18 cellular contexts compared by ENCODE assay signal in genomic region chr14:88256997-88257755, GRCh38.
DNase-seq lines count a peak whose midpoint lies in the region; ATAC-seq and TF ChIP-seq lines count a peak whose summit lies in the region.
"Had no signal": no experiment of that assay in that cellular context is flagged by ENCODE, and none has a peak within 500 bp of the region (broad histone marks: within the 10 kb centered on the region; RNA-seq: fewer than 3 reads in every experiment).

No MANE protein-coding gene starts in this region.

- no peaks in the 10 kb centered on the region for H3K9me3 Mint-ChIP-seq in H9
- H3K9me3 Mint-ChIP-seq: CD8-positive, alpha-beta memory T cell had no signal

- DNase-seq in CD1c-positive myeloid dendritic cell (ENCODE audit: extremely low spot score) (peak; percentile 4), H9 (no peak), RPMI7951 (ENCODE audit: low read depth) (peak; percentile 10), posterior cingulate gyrus (no peak)
- DNase-seq: CD8-positive, alpha-beta memory T cell; DMS79; GM23248; NCI-H1436; NCI-H2029; NCI-H2171 treated with DMSO at 0.1 percent for 48 hours; NCI-H748 treated with DMSO at 0.1 percent for 48 hours; RPMI8226; SIG-M5; T-helper 2 cell had no signal

- no peak overlapping the region for H3K4me3 Mint-ChIP-seq in H9
- H3K4me3 Mint-ChIP-seq: CD8-positive, alpha-beta memory T cell had no signal

- no peaks in the 10 kb centered on the region for H4K20me1 ChIP-seq in H9 (ENCODE audit: control insufficient read depth, insufficient read depth, insufficient read length)

- H3K4me1 Mint-ChIP-seq in H9, result peaks cover 0 to 8% of the 10 kb centered on the region in 2 experiments; a peak in 2 of 4 replicates
- H3K4me1 Mint-ChIP-seq: CD8-positive, alpha-beta memory T cell had no signal

- no peak overlapping the region for H2BK12ac ChIP-seq in H9 (ENCODE audit: insufficient read length, low read depth, low read length)

- no peak overlapping the region for H3K23ac ChIP-seq in H9 (ENCODE audit: insufficient read length, low read depth, low read length)

- no peaks in the 10 kb centered on the region for H3K4me1 ChIP-seq in H9 (ENCODE audit: insufficient read depth, low read length)
- H3K4me1 ChIP-seq in esophagus (ENCODE audit: control insufficient read depth in 2 of 2, insufficient read depth in 2 of 2, low read length in 1 of 2), result peaks cover 2% of the 10 kb centered on the region in 2 donors

- H3K27me3 Mint-ChIP-seq in H9 (ENCODE audit: low read depth), result peaks cover 2% of the 10 kb centered on the region

- TF ChIP-seq CTCF in H9 (conservative IDR thresholded peaks at IDR 0.05), result no peak

- H3K27ac ChIP-seq in H9 (ENCODE audit: insufficient read length, low read depth, low read length), result no peak overlapping the region
- peak overlapping the region; percentile 8 to 11 for H3K27ac ChIP-seq in esophagus (ENCODE audit: low read depth in 2 of 2, low read length in 1 of 2)
- H3K27ac ChIP-seq: GM23248 had no signal

- H3K4ac ChIP-seq in H9 (ENCODE audit: low read depth, low read length), result no peak overlapping the region

- H2BK5ac ChIP-seq in H9 (ENCODE audit: insufficient read length, low read length), result no peak overlapping the region

- H3K27me3 ChIP-seq in H9 (ENCODE audit: insufficient read depth, low read length) (no peaks in the 10 kb centered on the region), esophagus (ENCODE audit: control insufficient read depth in 1 of 2, insufficient read depth in 2 of 2, low read length in 2 of 2) (no peaks in the 10 kb centered on the region)

- H3K4me2 ChIP-seq in H9 (ENCODE audit: insufficient read depth, insufficient read length, low read length), result no peak overlapping the region

- intact Hi-C loops in posterior cingulate gyrus (cut with DNase I), result no loop called here

- H3T11ph ChIP-seq in H9 (ENCODE audit: low read length), result no peak overlapping the region

- no peak overlapping the region for H3K56ac ChIP-seq in H9 (ENCODE audit: insufficient read length, low read depth, low read length)

- H3K36me3 Mint-ChIP-seq in H9 (ENCODE audit: insufficient read depth in 1 of 3, low read depth in 3 of 3), result no peaks in the 10 kb centered on the region
- H3K36me3 Mint-ChIP-seq: CD8-positive, alpha-beta memory T cell had no signal

- ATAC-seq in GM21576 (IDR thresholded peaks at IDR 0.05; ENCODE audit: unreplicated experiment), result no peak
- ATAC-seq in GM21786 (IDR thresholded peaks at IDR 0.05; ENCODE audit: unreplicated experiment), result no peak
- ATAC-seq: GM12878 had no signal

- H2AFZ ChIP-seq in H9 (ENCODE audit: low read length), result no peak overlapping the region
- H2AFZ ChIP-seq: GM23248 had no signal

- no peaks in the 10 kb centered on the region for H3K79me1 ChIP-seq in H9 (ENCODE audit: insufficient read depth, low read depth, low read length, poor library complexity, severe bottlenecking)

- H3K79me2 ChIP-seq in H9 (ENCODE audit: insufficient read depth, low read length), result no peaks in the 10 kb centered on the region

- no peaks in the 10 kb centered on the region for H3K9me3 ChIP-seq in H9 (ENCODE audit: control insufficient read depth, low read depth, low read length)
- H3K9me3 ChIP-seq in esophagus (ENCODE audit: control insufficient read depth in 2 of 2, insufficient read depth in 1 of 2, low read depth in 1 of 2, low read length in 1 of 2), result no peaks in the 10 kb centered on the region

- H3K14ac ChIP-seq in H9 (ENCODE audit: insufficient read depth, low read length), result no peak overlapping the region

- H4K91ac ChIP-seq in H9 (ENCODE audit: insufficient read length, low read depth, low read length), result no peak overlapping the region

- no peak overlapping the region for H4K8ac ChIP-seq in H9 (replicated peaks; ENCODE audit: insufficient read length, low read depth, low read length)

- no peak overlapping the region for H2AK5ac ChIP-seq in H9 (ENCODE audit: insufficient read length, low read length)

- H3K23me2 ChIP-seq in H9 (ENCODE audit: insufficient read length, low read depth, low read length, poor library complexity, severe bottlenecking), result no peaks in the 10 kb centered on the region

- H4K5ac ChIP-seq in H9 (ENCODE audit: insufficient read length, low read depth, low read length), result peak overlapping the region; percentile 55

- H2BK20ac ChIP-seq in H9 (ENCODE audit: low read depth, low read length, poor library complexity, severe bottlenecking), result no peak overlapping the region

- H2BK120ac ChIP-seq in H9 (ENCODE audit: low read depth, low read length, poor library complexity, severe bottlenecking), result no peak overlapping the region

- WGBS in H9 (ENCODE audit: extremely low coverage, insufficient read length, low lambda C conversion rate), result no CpG with 5 or more reads among the region's 8 CpGs
- WGBS in esophagus, 2 donors, result 39 to 53% methylated on average over 8 of the region's 8 CpGs

- no peaks in the 10 kb centered on the region for H3K36me3 ChIP-seq in esophagus (ENCODE audit: control insufficient read depth in 2 of 2, insufficient read depth in 2 of 2, low read length in 1 of 2)

- H3K4me3 ChIP-seq in esophagus (ENCODE audit: low read depth in 1 of 2, low read length in 2 of 2), result no peak overlapping the region
- H3K4me3 ChIP-seq: GM12878, GM23248 had no signal

- peak overlapping the region in 1 of 3 experiments; percentile 7; a peak in 2 of 7 replicates for H3K27ac Mint-ChIP-seq in H9
- H3K27ac Mint-ChIP-seq: CD8-positive, alpha-beta memory T cell had no signal

- no peak overlapping the region for H3K18ac ChIP-seq in H9 (ENCODE audit: insufficient read length, low read depth, low read length)

- no peak overlapping the region for H3K9ac ChIP-seq in H9 (ENCODE audit: extremely low read depth, insufficient read length, low read length)
- H3K9ac ChIP-seq: GM23248 had no signal

- no peak overlapping the region for H2BK15ac ChIP-seq in H9 (ENCODE audit: low read depth, low read length)

Comparison
In these comparisons a context has a peak if more than half of its experiments do, and no peak if none do; other contexts are left out.
1. DNase-seq: peak in CD1c-positive myeloid dendritic cell (single experiment) and RPMI7951 (single experiment); none in H9 (single experiment) and posterior cingulate gyrus (0 of 10).